Comparison of ENCODE assay signal across 22 cellular contexts in the genomic region with DNA sequence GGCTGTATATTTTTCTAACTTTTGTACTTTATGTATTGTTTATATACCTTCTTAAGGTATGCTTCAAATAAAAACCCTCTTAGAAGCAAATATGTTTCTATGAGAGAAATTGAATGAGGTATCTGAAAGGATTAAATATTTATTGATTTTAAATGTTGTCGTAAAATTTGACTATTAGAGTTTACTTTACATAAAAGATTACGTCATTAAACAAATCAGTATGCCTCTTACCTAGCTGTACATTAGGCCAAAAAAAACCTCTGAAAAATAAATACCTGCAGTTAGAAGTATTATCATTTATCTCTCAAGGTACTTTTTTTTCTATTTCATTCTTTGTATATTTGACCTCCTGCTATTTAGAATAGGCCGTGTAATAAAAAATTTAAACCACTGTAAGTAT.
"Had no signal": no experiment of that assay in that cellular context is flagged by ENCODE, and none has a peak within 500 bp of the region (broad histone marks: within the 10 kb centered on the region; RNA-seq: fewer than 3 reads in every experiment).

No MANE protein-coding gene starts in this region.

- H3K4me3 ChIP-seq: coronary artery, dorsolateral prefrontal cortex, esophagus muscularis mucosa, gastrocnemius medialis, heart right ventricle, left lung, lower lobe of right lung, mucosa of descending colon had no signal

- H3K27me3 ChIP-seq: dorsolateral prefrontal cortex, esophagus muscularis mucosa, foreskin keratinocyte, gastrocnemius medialis, heart right ventricle, left lung had no signal

- ATAC-seq: foreskin keratinocyte, gastrocnemius medialis, heart right ventricle, left cardiac atrium, left lung, left ventricle myocardium superior, lower lobe of right lung, mucosa of descending colon had no signal

- H3K4me1 ChIP-seq: esophagus muscularis mucosa, foreskin keratinocyte, gastrocnemius medialis, heart right ventricle, left lung, lower lobe of right lung had no signal

- H3K9me3 ChIP-seq: esophagus muscularis mucosa, gastrocnemius medialis, left lung, lower lobe of right lung, mucosa of descending colon had no signal

- H3K27ac ChIP-seq: coronary artery, dorsolateral prefrontal cortex, esophagus muscularis mucosa, foreskin keratinocyte, gastrocnemius medialis, heart right ventricle, left lung, lower lobe of right lung had no signal

- H3K36me3 ChIP-seq: esophagus muscularis mucosa, gastrocnemius medialis, heart right ventricle, left lung, lower lobe of right lung had no signal

- DNase-seq: dermis blood vessel endothelial cell; dorsolateral prefrontal cortex; effector CD4-positive, alpha-beta T cell; effector memory CD4-positive, alpha-beta T cell; foreskin keratinocyte; gastrocnemius medialis; glutamatergic neuron; head of caudate nucleus; heart right ventricle; hippocampal formation; left cardiac atrium; left lung; left ventricle myocardium superior; lower lobe of right lung; mesenchymal stem cell; mucosa of descending colon; naive B cell had no signal

- FAIRE-seq: endothelial cell of umbilical vein, islet of Langerhans, keratinocyte had no signal
